In genomic region chr22:22082229-22082835, GRCh38 we compare ENCODE assay signal across 11 cellular contexts.
"Had no signal": no experiment of that assay in that cellular context is flagged by ENCODE, and none has a peak within 500 bp of the region (broad histone marks: within the 10 kb centered on the region; RNA-seq: fewer than 3 reads in every experiment).

No MANE protein-coding gene starts in this region.

- H3K27ac Mint-ChIP-seq: GM23338, H9, HFFc6 had no signal

- H3K36me3 ChIP-seq: HAP-1 had no signal

- FAIRE-seq: H1, H54 had no signal

- H3K4me3 Mint-ChIP-seq: GM23338, H9, HFFc6 had no signal

- H3K4me1 Mint-ChIP-seq: GM23338, H9 had no signal

- H3K27ac ChIP-seq: GM23248 had no signal

- DNase-seq: GM23248, GOT3, H7, H9, HCEC 1CT, HFFc6 had no signal

- H3K9me3 ChIP-seq: HAP-1 had no signal

- H3K4me1 ChIP-seq: HAP-1 had no signal

- H3K9me3 Mint-ChIP-seq: GM23338, H9, HFFc6 had no signal

- ATAC-seq: GM23338, HCT116 had no signal

- H3K4me2 ChIP-seq: GM23338 had no signal

- H3K4me3 ChIP-seq: GM23248, GM23338, HAP-1 had no signal

- H3K9ac ChIP-seq: GM23248 had no signal

- H2AFZ ChIP-seq: GM23248, GM23338 had no signal
